Comparison of ENCODE assay signal across 9 cellular contexts in the genomic region with DNA sequence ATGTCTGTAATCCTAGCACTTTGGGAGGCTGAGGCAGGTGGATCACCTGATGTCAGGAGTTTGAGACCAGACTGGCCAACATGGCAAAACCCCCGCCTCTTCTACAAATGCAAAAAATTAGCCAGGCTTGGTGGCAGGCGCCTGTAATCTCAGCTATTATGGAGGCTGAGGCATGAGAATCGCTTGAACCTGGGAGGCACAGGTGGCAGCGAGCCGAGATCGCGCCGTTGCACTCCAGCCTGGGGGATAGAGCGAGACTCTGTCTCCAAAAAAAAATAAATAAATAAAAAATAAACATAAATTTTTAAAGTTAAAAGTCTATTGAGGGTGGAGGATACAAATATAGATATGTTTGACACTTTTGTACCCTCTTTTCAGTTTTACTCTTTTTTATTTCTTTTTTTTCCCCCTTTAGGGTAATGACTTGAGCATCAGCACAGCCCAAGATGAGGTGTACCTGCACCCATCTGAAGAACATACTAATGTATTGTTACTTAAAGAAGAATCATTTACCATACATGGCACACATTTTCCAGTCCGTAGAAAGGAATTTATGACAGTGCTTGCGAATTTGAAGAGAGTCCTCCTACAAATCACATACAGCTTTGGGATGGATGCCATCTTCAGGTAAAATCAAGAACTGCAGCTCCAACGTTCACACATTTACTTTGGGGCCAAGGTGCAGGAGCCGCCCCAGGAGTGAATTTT.
A peak's percentile ranks its signal among the peaks of the same experiment; 100 is the strongest.
DNase-seq lines count a peak whose midpoint lies in the region; ATAC-seq and TF ChIP-seq lines count a peak whose summit lies in the region.
"Had no signal": no experiment of that assay in that cellular context is flagged by ENCODE, and none has a peak within 500 bp of the region (broad histone marks: within the 10 kb centered on the region; RNA-seq: fewer than 3 reads in every experiment).

No MANE protein-coding gene starts in this region.

- in situ Hi-C loops in gastrocnemius medialis (cut with MboI; ENCODE audit: low sequenced_read_pairs in 4 of 4): loop anchor here in 1 of 4 donors (25.0 kb wide), 1 partner anchor 440 kb away; no protein-coding TSS in a partner anchor

- TF ChIP-seq RAD21 in Ishikawa (IDR thresholded peaks at IDR 0.05; ENCODE audit: low read depth): peak; percentile 86

- peaks cover 0 to 3% of the 10 kb centered on the region in 2 donors for H3K36me3 ChIP-seq in gastrocnemius medialis
- H3K36me3 ChIP-seq: BLaER1 had no signal

- H3K27ac ChIP-seq in gastrocnemius medialis: no peak overlapping the region
- H3K27ac ChIP-seq: BLaER1 had no signal

- DNase-seq in NCI-H1092 treated with DMSO at 0.1 percent for 48 hours (lab: John Stamatoyannopoulos, UW) (peak; percentile 18), NCI-H1092 (lab: John Stamatoyannopoulos, UW) (no peak), SHP77 (lab: John Stamatoyannopoulos, UW) (peak; percentile 29 to 34), left ventricle myocardium superior (no peak), gastrocnemius medialis (no peak)
- DNase-seq in activated naive CD8-positive, alpha-beta T cell treated with anti-CD3 and anti-CD28 coated beads, Interleukin-2, amount 10 ng/mL, durations not matched to agents 7 days and 5 days: no peak

- no peaks in the 10 kb centered on the region for H3K4me1 Mint-ChIP-seq in activated naive CD8-positive, alpha-beta T cell treated with anti-CD3 and anti-CD28 coated beads, Interleukin-2, amount 10 ng/mL, durations not matched to agents 7 days and 5 days

- H3K27ac Mint-ChIP-seq in activated naive CD8-positive, alpha-beta T cell treated with anti-CD3 and anti-CD28 coated beads, Interleukin-2, amount 10 ng/mL, durations not matched to agents 7 days and 5 days: no peak overlapping the region

- TF ChIP-seq CTCF in gastrocnemius medialis (IDR thresholded peaks at IDR 0.05 in 4 of 5, conservative IDR thresholded peaks at IDR 0.05 in 1 of 5): peak; percentile 53 to 77 (median 70)

- no peaks in the 10 kb centered on the region for H3K9me3 Mint-ChIP-seq in activated naive CD8-positive, alpha-beta T cell treated with anti-CD3 and anti-CD28 coated beads, Interleukin-2, amount 10 ng/mL, durations not matched to agents 7 days and 5 days

- H3K4me3 Mint-ChIP-seq in activated naive CD8-positive, alpha-beta T cell treated with anti-CD3 and anti-CD28 coated beads, Interleukin-2, amount 10 ng/mL, durations not matched to agents 7 days and 5 days: no peak overlapping the region

- H3K27me3 Mint-ChIP-seq in activated naive CD8-positive, alpha-beta T cell treated with anti-CD3 and anti-CD28 coated beads, Interleukin-2, amount 10 ng/mL, durations not matched to agents 7 days and 5 days: peaks cover 36% of the 10 kb centered on the region

- TF ChIP-seq POLR2A in gastrocnemius medialis (IDR thresholded peaks at IDR 0.05): no peak

- intact Hi-C loops in left ventricle myocardium superior (cut with micrococcal nuclease): no loop called here
- intact Hi-C loops in gastrocnemius medialis (cut with DNase I; ENCODE audit: low total_unique reads): loop anchor here (5.0 kb wide), 4 partner anchors 120 to 525 kb away; partner anchors contain the start of gene LAMA2

- TF ChIP-seq EP300 in Ishikawa (IDR thresholded peaks at IDR 0.05; ENCODE audit: borderline replicate concordance): no peak

- H3K36me3 Mint-ChIP-seq in activated naive CD8-positive, alpha-beta T cell treated with anti-CD3 and anti-CD28 coated beads, Interleukin-2, amount 10 ng/mL, durations not matched to agents 7 days and 5 days: no peaks in the 10 kb centered on the region

- POLR2A ChIA-PET in activated naive CD8-positive, alpha-beta T cell treated with anti-CD3 and anti-CD28 coated beads, Interleukin-2, amount 10 ng/mL, durations not matched to agents 7 days and 5 days (lab: Charles Lee): no interaction called here

- H3K4me1 ChIP-seq in gastrocnemius medialis: no peaks in the 10 kb centered on the region
- H3K4me1 ChIP-seq: BLaER1 had no signal

- no peak overlapping the region for H3K4me3 ChIP-seq in gastrocnemius medialis
- H3K4me3 ChIP-seq: BLaER1 had no signal

- no peaks in the 10 kb centered on the region for H3K9me3 ChIP-seq in gastrocnemius medialis
- H3K9me3 ChIP-seq: BLaER1 had no signal

- H3K27me3 ChIP-seq in gastrocnemius medialis: no peaks in the 10 kb centered on the region
- H3K27me3 ChIP-seq: BLaER1 had no signal

- peak; percentile 92 for ATAC-seq in GM21786 (IDR thresholded peaks at IDR 0.05; ENCODE audit: unreplicated experiment)
- peak; percentile 54 for ATAC-seq in activated naive CD8-positive, alpha-beta T cell treated with anti-CD3 and anti-CD28 coated beads, Interleukin-2, amount 10 ng/mL, durations not matched to agents 7 days and 5 days (ENCODE audit: low read depth)
- peak; percentile 54 for ATAC-seq in left ventricle myocardium superior
- peak in 1 of 2 donors; percentile 70 for ATAC-seq in gastrocnemius medialis

TF ChIP-seq in Ishikawa, 13 proteins besides CTCF, POLR2A, EP300 and RAD21:
- no peak for TF ChIP-seq ZBTB7A (IDR thresholded peaks at IDR 0.05; ENCODE audit: low read depth)
- TF ChIP-seq TEAD4 (IDR thresholded peaks at IDR 0.05): no peak
- TF ChIP-seq, protein P1, sequence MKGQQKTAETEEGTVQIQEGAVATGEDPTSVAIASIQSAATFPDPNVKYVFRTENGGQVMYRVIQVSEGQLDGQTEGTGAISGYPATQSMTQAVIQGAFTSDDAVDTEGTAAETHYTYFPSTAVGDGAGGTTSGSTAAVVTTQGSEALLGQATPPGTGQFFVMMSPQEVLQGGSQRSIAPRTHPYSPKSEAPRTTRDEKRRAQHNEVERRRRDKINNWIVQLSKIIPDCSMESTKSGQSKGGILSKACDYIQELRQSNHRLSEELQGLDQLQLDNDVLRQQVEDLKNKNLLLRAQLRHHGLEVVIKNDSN (IDR thresholded peaks at IDR 0.05): no peak
- no peak for TF ChIP-seq NFIC (IDR thresholded peaks at IDR 0.05)
- no peak for TF ChIP-seq CEBPB (IDR thresholded peaks at IDR 0.05)
- TF ChIP-seq, protein P2, sequence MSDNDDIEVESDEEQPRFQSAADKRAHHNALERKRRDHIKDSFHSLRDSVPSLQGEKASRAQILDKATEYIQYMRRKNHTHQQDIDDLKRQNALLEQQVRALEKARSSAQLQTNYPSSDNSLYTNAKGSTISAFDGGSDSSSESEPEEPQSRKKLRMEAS (IDR thresholded peaks at IDR 0.05): no peak
- no peak for TF ChIP-seq EGR1 (IDR thresholded peaks at IDR 0.05)
- no peak for TF ChIP-seq REST (IDR thresholded peaks at IDR 0.05; ENCODE audit: low read depth)
- no peak for TF ChIP-seq CREB1 (IDR thresholded peaks at IDR 0.05; ENCODE audit: low read depth)
- no peak for TF ChIP-seq TCF12 (IDR thresholded peaks at IDR 0.05; ENCODE audit: low read depth)
- no peak for TF ChIP-seq TAF1 (IDR thresholded peaks at IDR 0.05; ENCODE audit: low read depth)
- no peak for TF ChIP-seq FOXM1 (IDR thresholded peaks at IDR 0.05; ENCODE audit: borderline replicate concordance, low read depth)
- no peak for TF ChIP-seq YY1 (IDR thresholded peaks at IDR 0.05; ENCODE audit: low read depth)

Comparison
In these comparisons a context has a peak if more than half of its experiments do, and no peak if none do; other contexts are left out.
1. DNase-seq: peak in NCI-H1092 treated with DMSO at 0.1 percent for 48 hours (single experiment) and SHP77 (2 of 2); none in NCI-H1092 (single experiment), activated naive CD8-positive, alpha-beta T cell treated with anti-CD3 and anti-CD28 coated beads, Interleukin-2, amount 10 ng/mL, durations not matched to agents 7 days and 5 days (single experiment), left ventricle myocardium superior (single experiment) and gastrocnemius medialis (0 of 2).